ENCODE assay signal across 17 cellular contexts in the genomic region with DNA sequence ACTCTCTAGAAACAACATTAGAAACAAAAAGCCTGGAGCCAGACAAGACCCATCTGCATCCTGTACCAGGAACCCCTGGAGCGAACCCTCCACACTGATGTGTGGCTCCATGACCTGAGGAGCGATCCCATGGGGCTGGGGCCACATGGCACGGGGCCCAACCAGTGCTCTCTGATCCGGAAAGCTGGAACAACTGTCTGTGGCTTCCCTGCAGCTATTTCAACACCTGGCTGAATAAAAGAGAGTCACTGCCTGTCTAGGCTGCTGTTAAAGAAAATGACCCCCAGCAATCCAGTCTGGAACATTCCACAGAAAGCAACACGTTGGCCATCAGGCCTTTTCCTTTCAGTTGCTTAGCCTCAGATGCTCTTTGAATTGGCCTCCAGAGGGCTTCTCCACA. TPM values are rescaled to one million over a fixed set of nuclear protein-coding genes. Genes with fewer than 3 reads are reported as not detected.
A peak's percentile ranks its signal among the peaks of the same experiment; 100 is the strongest.
DNase-seq lines count a peak whose midpoint lies in the region; ATAC-seq and TF ChIP-seq lines count a peak whose summit lies in the region.
"Had no signal": no experiment of that assay in that cellular context is flagged by ENCODE, and none has a peak within 500 bp of the region (broad histone marks: within the 10 kb centered on the region; RNA-seq: fewer than 3 reads in every experiment).

No MANE protein-coding gene starts in this region.

- no peaks in the 10 kb centered on the region for H3K9me3 Mint-ChIP-seq in stimulated activated effector memory CD8-positive, alpha-beta T cell treated with anti-CD3 and anti-CD28 coated beads, Interleukin-12 subunit alpha, Interleukin-12 subunit beta, amount 100 ng/mL, for 72 hours
- H3K9me3 Mint-ChIP-seq: CD4-positive, alpha-beta memory T cell had no signal

- 0 out of 2 replicates have a peak, but pooled peaks have one; percentile 5 for TF ChIP-seq CTCF in BE2C (IDR thresholded peaks at IDR 0.05; ENCODE audit: low read depth, low read length)

- H3K4me3 Mint-ChIP-seq in stimulated activated effector memory CD8-positive, alpha-beta T cell treated with anti-CD3 and anti-CD28 coated beads, Interleukin-12 subunit alpha, Interleukin-12 subunit beta, amount 100 ng/mL, for 72 hours = no peak overlapping the region
- H3K4me3 Mint-ChIP-seq: CD4-positive, alpha-beta memory T cell had no signal

- H3K27me3 ChIP-seq in BE2C = no peaks in the 10 kb centered on the region

- no peaks in the 10 kb centered on the region for H3K9me3 ChIP-seq in BE2C

- H3K4me3 ChIP-seq in BE2C (ENCODE audit: low read depth, low read length) = no peak overlapping the region
- H3K4me3 ChIP-seq: GM23248 had no signal

- H3K4me1 ChIP-seq in BE2C = no peaks in the 10 kb centered on the region

- H3K36me3 ChIP-seq in BE2C = peaks cover 6% of the 10 kb centered on the region

- H3K27ac Mint-ChIP-seq in stimulated activated effector memory CD8-positive, alpha-beta T cell treated with anti-CD3 and anti-CD28 coated beads, Interleukin-12 subunit alpha, Interleukin-12 subunit beta, amount 100 ng/mL, for 72 hours = peak overlapping the region; percentile 32
- H3K27ac Mint-ChIP-seq: CD4-positive, alpha-beta memory T cell had no signal

- no peak for ATAC-seq in stimulated activated effector memory CD8-positive, alpha-beta T cell treated with anti-CD3 and anti-CD28 coated beads, Interleukin-12 subunit alpha, Interleukin-12 subunit beta, amount 100 ng/mL, for 72 hours
- no peak for ATAC-seq in GM18498 (IDR thresholded peaks at IDR 0.05; ENCODE audit: unreplicated experiment)
- ATAC-seq: HCT116 had no signal

- no peaks in the 10 kb centered on the region for H3K4me1 Mint-ChIP-seq in stimulated activated effector memory CD8-positive, alpha-beta T cell treated with anti-CD3 and anti-CD28 coated beads, Interleukin-12 subunit alpha, Interleukin-12 subunit beta, amount 100 ng/mL, for 72 hours
- H3K4me1 Mint-ChIP-seq: CD4-positive, alpha-beta memory T cell had no signal

- H3K36me3 Mint-ChIP-seq in stimulated activated effector memory CD8-positive, alpha-beta T cell treated with anti-CD3 and anti-CD28 coated beads, Interleukin-12 subunit alpha, Interleukin-12 subunit beta, amount 100 ng/mL, for 72 hours = peaks cover 15% of the 10 kb centered on the region

- peak; percentile 58 for DNase-seq in BE2C
- peak; percentile 7 for DNase-seq in DMS79 treated with DMSO at 0.1 percent for 48 hours (lab: John Stamatoyannopoulos, UW)
- peak; percentile 79 to 91 for DNase-seq in dermis microvascular lymphatic vessel endothelial cell (ENCODE audit: low read depth in 2 of 2)
- DNase-seq in stimulated activated effector memory CD8-positive, alpha-beta T cell treated with anti-CD3 and anti-CD28 coated beads, Interleukin-12 subunit alpha, Interleukin-12 subunit beta, amount 100 ng/mL, for 72 hours (ENCODE audit: low spot score in 2 of 2) = no peak
- DNase-seq in anterior cingulate cortex (lab: John Stamatoyannopoulos, UW) = no peak
- DNase-seq in NCI-H1048 (lab: John Stamatoyannopoulos, UW) = no peak
- DNase-seq: 8988T; AML-193; CD4-positive, alpha-beta memory T cell; DND-41; GF-D8; GM23248; IMR-90; KBM-7 had no signal

RNA-seq across cellular contexts. Expression of a gene that starts 20.9 kb away (rescaled TPM):
- 41.5 TPM for polyA plus RNA-seq in BE2C (2012; ENCODE audit: insufficient read depth, insufficient read length, low read depth)
- total RNA-seq in dermis microvascular lymphatic vessel endothelial cell = 48.5 and 75.2 TPM in 2 replicates

RNA-seq across cellular contexts. Expression of a gene that starts 21.2 kb away (rescaled TPM):
- polyA plus RNA-seq in BE2C (2012; ENCODE audit: insufficient read depth, insufficient read length, low read depth) = 93.3 TPM
- total RNA-seq in dermis microvascular lymphatic vessel endothelial cell = 23.8 and 28.4 TPM in 2 replicates

RNA-seq across cellular contexts. Expression of a gene that starts 26.5 kb away (rescaled TPM):
- polyA plus RNA-seq in BE2C (2012; ENCODE audit: insufficient read depth, insufficient read length, low read depth) = not detected
- 0.13 and 0.51 TPM in 2 replicates for total RNA-seq in dermis microvascular lymphatic vessel endothelial cell
- total RNA-seq: GM23248, HT-29, IMR-90 had no signal
- polyA plus RNA-seq: CD4-positive, alpha-beta memory T cell; GM23248; IMR-90 had no signal

Comparison
In these comparisons a context has a peak if more than half of its experiments do, and no peak if none do; other contexts are left out.
1. DNase-seq: peak in BE2C (single experiment), DMS79 treated with DMSO at 0.1 percent for 48 hours (single experiment) and dermis microvascular lymphatic vessel endothelial cell (2 of 2); none in stimulated activated effector memory CD8-positive, alpha-beta T cell treated with anti-CD3 and anti-CD28 coated beads, Interleukin-12 subunit alpha, Interleukin-12 subunit beta, amount 100 ng/mL, for 72 hours (0 of 2), anterior cingulate cortex (0 of 58) and NCI-H1048 (single experiment).